29 cellular contexts compared by ENCODE assay signal in genomic region chr6:79735183-79735582, GRCh38.
"Had no signal": no experiment of that assay in that cellular context is flagged by ENCODE, and none has a peak within 500 bp of the region (broad histone marks: within the 10 kb centered on the region; RNA-seq: fewer than 3 reads in every experiment).

No MANE protein-coding gene starts in this region.

- H3K4me3 Mint-ChIP-seq: naive thymus-derived CD8-positive, alpha-beta T cell; natural killer cell treated with Interleukin-12 subunit alpha and Interleukin-12 subunit beta and Interleukin-15 and Interleukin-18, amount 100 ng/mL, for 72 hours; nephron progenitor cell; neural crest cell; stimulated activated memory B cell treated with anti-CD40 and anti-IgM and Interleukin-4, amounts not matched to agents 10 μg/mL and 1 μg/mL and 100 μg/mL, for 72 hours; stimulated activated naive CD8-positive, alpha-beta T cell treated with anti-CD3 and anti-CD28 coated beads, Interleukin-15, amount 100 ng/mL, for 72 hours; type B pancreatic cell had no signal

- H3K36me3 Mint-ChIP-seq: naive thymus-derived CD8-positive, alpha-beta T cell; natural killer cell treated with Interleukin-12 subunit alpha and Interleukin-12 subunit beta and Interleukin-15 and Interleukin-18, amount 100 ng/mL, for 72 hours; stimulated activated memory B cell treated with anti-CD40 and anti-IgM and Interleukin-4, amounts not matched to agents 10 μg/mL and 1 μg/mL and 100 μg/mL, for 72 hours; type B pancreatic cell had no signal

- DNase-seq: naive thymus-derived CD8-positive, alpha-beta T cell; nephron progenitor cell; pancreas; psoas muscle; right cardiac atrium; spleen; stimulated activated CD4-positive, alpha-beta T cell treated with anti-CD3 and anti-CD28 coated beads, Interleukin-12 subunit alpha, Interleukin-12 subunit beta, amount 100 ng/mL, for 4 hours; stimulated activated CD4-positive, alpha-beta T cell treated with anti-CD3 and anti-CD28 coated beads, Interleukin-1b, Interleukin-23, amount 100 ng/mL, for 48 hours; stimulated activated CD4-positive, alpha-beta T cell treated with anti-CD3 and anti-CD28 coated beads, Interleukin-4, amount 100 ng/mL, for 1 hour; stimulated activated CD4-positive, alpha-beta T cell treated with anti-CD3 and anti-CD28 coated beads, Interleukin-4, amount 100 ng/mL, for 4 hours; stimulated activated CD8-positive, alpha-beta memory T cell treated with anti-CD3 and anti-CD28 coated beads, Interleukin-4, amount 100 ng/mL, for 48 hours; stimulated activated naive CD4-positive, alpha-beta T cell; stimulated activated naive CD8-positive, alpha-beta T cell treated with anti-CD3 and anti-CD28 coated beads, Interleukin-15, amount 100 ng/mL, for 72 hours; stimulated activated naive CD8-positive, alpha-beta T cell treated with anti-CD3 and anti-CD28 coated beads, Interleukin-15, Interleukin-2, amounts not matched to agents 100 U/mL and 50 U/mL, for 24 hours; substantia nigra; testis; tibial artery; transverse colon; upper lobe of right lung; uterus had no signal

- H3K9me3 ChIP-seq: neutrophil, pancreas, psoas muscle, spleen, suprapubic skin, testis, tibial artery, transverse colon, upper lobe of right lung, uterus had no signal

- H3K27ac Mint-ChIP-seq: naive thymus-derived CD8-positive, alpha-beta T cell; natural killer cell treated with Interleukin-12 subunit alpha and Interleukin-12 subunit beta and Interleukin-15 and Interleukin-18, amount 100 ng/mL, for 72 hours; nephron progenitor cell; stimulated activated memory B cell treated with anti-CD40 and anti-IgM and Interleukin-4, amounts not matched to agents 10 μg/mL and 1 μg/mL and 100 μg/mL, for 72 hours; stimulated activated naive CD8-positive, alpha-beta T cell treated with anti-CD3 and anti-CD28 coated beads, Interleukin-15, amount 100 ng/mL, for 72 hours; type B pancreatic cell had no signal

- ATAC-seq: naive thymus-derived CD8-positive, alpha-beta T cell; natural killer cell treated with Interleukin-12 subunit alpha and Interleukin-12 subunit beta and Interleukin-15 and Interleukin-18, amount 100 ng/mL, for 72 hours; pancreas; psoas muscle; right cardiac atrium; sciatic nerve; stimulated activated memory B cell treated with anti-CD40 and anti-IgM and Interleukin-4, amounts not matched to agents 10 μg/mL and 1 μg/mL and 100 μg/mL, for 72 hours; stimulated activated naive CD8-positive, alpha-beta T cell treated with anti-CD3 and anti-CD28 coated beads, Interleukin-15, amount 100 ng/mL, for 72 hours; stimulated activated naive CD8-positive, alpha-beta T cell treated with anti-CD3 and anti-CD28 coated beads, Interleukin-15, Interleukin-2, amounts not matched to agents 100 U/mL and 50 U/mL, for 24 hours; upper lobe of right lung had no signal

- H3K4me1 ChIP-seq: pancreas, psoas muscle, spleen, suprapubic skin, testis, tibial artery, upper lobe of right lung, uterus had no signal

- H3K36me3 ChIP-seq: neutrophil, pancreas, spleen, suprapubic skin, tibial artery, transverse colon, upper lobe of right lung, uterus had no signal

- H3K27me3 Mint-ChIP-seq: type B pancreatic cell had no signal

- H3K9me3 Mint-ChIP-seq: natural killer cell treated with Interleukin-12 subunit alpha and Interleukin-12 subunit beta and Interleukin-15 and Interleukin-18, amount 100 ng/mL, for 72 hours; neural crest cell; stimulated activated memory B cell treated with anti-CD40 and anti-IgM and Interleukin-4, amounts not matched to agents 10 μg/mL and 1 μg/mL and 100 μg/mL, for 72 hours had no signal

- H3K4me1 Mint-ChIP-seq: naive thymus-derived CD8-positive, alpha-beta T cell; stimulated activated memory B cell treated with anti-CD40 and anti-IgM and Interleukin-4, amounts not matched to agents 10 μg/mL and 1 μg/mL and 100 μg/mL, for 72 hours had no signal

- H3K4me3 ChIP-seq: pancreas, psoas muscle, skin epidermis, smooth muscle cell, spleen, suprapubic skin, testis, tibial artery, transverse colon, upper lobe of right lung, uterus had no signal

- FAIRE-seq: pancreas had no signal

- H3K27ac ChIP-seq: neutrophil, pancreas, psoas muscle, skin epidermis, spleen, suprapubic skin, testis, tibial artery, transverse colon, upper lobe of right lung, uterus had no signal

- H3K4me2 ChIP-seq: smooth muscle cell had no signal

- H3K27me3 ChIP-seq: neutrophil, pancreas, suprapubic skin, testis, tibial artery, transverse colon, upper lobe of right lung, uterus had no signal
